In genomic region chr6:31128093-31128676, GRCh38 we compare ENCODE assay signal across 1 cellular context.
A peak's percentile ranks its signal among the peaks of the same experiment; 100 is the strongest.
TF ChIP-seq lines count a peak whose summit lies in the region.

No MANE protein-coding gene starts in this region.

TF ChIP-seq in HepG2, 621 proteins besides CTCF, POLR2A, EP300 and RAD21:
- TF ChIP-seq SMC3 (IDR thresholded peaks at IDR 0.05; ENCODE audit: low read length) (peak; percentile 72), ZNF589 (CRISPR knock-in tag; conservative IDR thresholded peaks at IDR 0.05) (no peak), STAG1 (CRISPR knock-in tag; IDR thresholded peaks at IDR 0.05) (peak; percentile 43; the same call in 1 of the 2 replicates), HNRNPK (IDR thresholded peaks at IDR 0.05; ENCODE audit: low read depth, low read length, poor library complexity, severe bottlenecking) (peak; percentile 59), ZNF331 (CRISPR knock-in tag; IDR thresholded peaks at IDR 0.05) (peak; percentile 22; the same call in 1 of the 2 replicates), XRCC5 (optimal IDR thresholded peaks at IDR 0.05; ENCODE audit: low read length) (peak; percentile 60), ZXDC (CRISPR knock-in tag; IDR thresholded peaks at IDR 0.05) (no peak), PCBP2 (optimal IDR thresholded peaks at IDR 0.05; ENCODE audit: low read depth, low read length, poor library complexity, severe bottlenecking) (peak; percentile 88), FOXA1 (IDR thresholded peaks at IDR 0.05) (no peak), FOXA1 (CRISPR knock-in tag; IDR thresholded peaks at IDR 0.05) (no peak), TFAP4 (IDR thresholded peaks at IDR 0.05; ENCODE audit: borderline replicate concordance, low read depth) (peak; percentile 30; the same call in 1 of the 2 replicates), ZNF577 (CRISPR knock-in tag; IDR thresholded peaks at IDR 0.05; ENCODE audit: borderline replicate concordance, low read depth) (0 out of 2 replicates have a peak, but pooled peaks have one; percentile 39), RNF2 (conservative IDR thresholded peaks at IDR 0.05; ENCODE audit: low read depth) (0 out of 2 replicates have a peak, but pooled peaks have one; percentile 35), ZNF503 (CRISPR knock-in tag; IDR thresholded peaks at IDR 0.05) (no peak)
